ENCODE assay signal across 8 cellular contexts in genomic region chr1:204461331-204462228, GRCh38. TPM values are rescaled to one million over a fixed set of nuclear protein-coding genes. Genes with fewer than 3 reads are reported as not detected.
DNase-seq lines count a peak whose midpoint lies in the region; ATAC-seq and TF ChIP-seq lines count a peak whose summit lies in the region.

No MANE protein-coding gene starts in this region.

- peak; percentile 91 for DNase-seq in DND-41
- DNase-seq in HL-60 (ENCODE audit: low read depth in 1 of 2, low spot score in 1 of 2): peak in 1 of 2 experiments; percentile 49
- DNase-seq in activated naive CD4-positive, alpha-beta T cell treated with anti-CD3 and anti-CD28 coated beads, Interleukin-2, amount 10 ng/mL, durations not matched to agents 7 days and 5 days: peak; percentile 46
- DNase-seq in DMS79 treated with DMSO at 0.1 percent for 48 hours (lab: John Stamatoyannopoulos, UW): no peak
- no peak for DNase-seq in inferior parietal cortex (ENCODE audit: extremely low spot score)
- DNase-seq in middle frontal gyrus (ENCODE audit: extremely low spot score, low spot score): no peak

- H4K20me1 ChIP-seq in DND-41 (ENCODE audit: insufficient read depth, low read length): peaks cover 8% of the 10 kb centered on the region; the same call in 1 of the 2 replicates

- H3K36me3 Mint-ChIP-seq in activated naive CD4-positive, alpha-beta T cell treated with anti-CD3 and anti-CD28 coated beads, Interleukin-2, amount 10 ng/mL, durations not matched to agents 7 days and 5 days: peaks cover 53% of the 10 kb centered on the region

- H3K4me3 Mint-ChIP-seq in activated naive CD4-positive, alpha-beta T cell treated with anti-CD3 and anti-CD28 coated beads, Interleukin-2, amount 10 ng/mL, durations not matched to agents 7 days and 5 days: peak overlapping the region; percentile 39

- no peaks in the 10 kb centered on the region for H3K27me3 Mint-ChIP-seq in activated naive CD4-positive, alpha-beta T cell treated with anti-CD3 and anti-CD28 coated beads, Interleukin-2, amount 10 ng/mL, durations not matched to agents 7 days and 5 days

- H3K9me3 ChIP-seq in DND-41 (ENCODE audit: insufficient read depth, low read length, severe bottlenecking) (no peaks in the 10 kb centered on the region), mesodermal cell (ENCODE audit: control insufficient read depth, low read length) (no peaks in the 10 kb centered on the region)

- TF ChIP-seq CTCF in DND-41 (IDR thresholded peaks at IDR 0.05; ENCODE audit: borderline replicate concordance, extremely low read depth, low read length, poor library complexity, severe bottlenecking) (no peak), HL-60 (IDR thresholded peaks at IDR 0.05; ENCODE audit: insufficient read depth, low read length) (no peak)

- H3K79me2 ChIP-seq in DND-41 (ENCODE audit: insufficient read depth, low read length): no peaks in the 10 kb centered on the region

- peak; percentile 93 for ATAC-seq in DND-41 (ENCODE audit: insufficient read depth, low read depth)
- ATAC-seq in GM18498 (IDR thresholded peaks at IDR 0.05; ENCODE audit: unreplicated experiment): no peak

- peak overlapping the region; percentile 15 for H3K9ac ChIP-seq in DND-41 (ENCODE audit: low read depth, low read length)

- no peaks in the 10 kb centered on the region for H3K27me3 ChIP-seq in DND-41 (ENCODE audit: insufficient read depth, low read length, poor library complexity)
- H3K27me3 ChIP-seq in HL-60 (ENCODE audit: insufficient read depth, poor library complexity, severe bottlenecking): no peaks in the 10 kb centered on the region

- no peaks in the 10 kb centered on the region for H3K9me3 Mint-ChIP-seq in activated naive CD4-positive, alpha-beta T cell treated with anti-CD3 and anti-CD28 coated beads, Interleukin-2, amount 10 ng/mL, durations not matched to agents 7 days and 5 days

- H3K4me3 ChIP-seq in DND-41 (ENCODE audit: low read depth in 1 of 2, low read length in 2 of 2): peak overlapping the region in 1 of 2 experiments; percentile 21; a peak in 1 of 4 replicates
- H3K4me3 ChIP-seq in HL-60 (replicated peaks; ENCODE audit: insufficient read depth, low read length): no peak overlapping the region
- H3K4me3 ChIP-seq in mesodermal cell (ENCODE audit: extremely low read depth, insufficient read depth, low read length, poor library complexity, severe bottlenecking): no peak overlapping the region

- H3K36me3 ChIP-seq in DND-41 (ENCODE audit: insufficient read depth, low read length): peaks cover 49% of the 10 kb centered on the region
- H3K36me3 ChIP-seq in mesodermal cell (ENCODE audit: control insufficient read depth, insufficient read depth, low read length): peaks cover 48% of the 10 kb centered on the region

- WGBS in mesodermal cell (ENCODE audit: insufficient coverage in 2 of 2), 2 experiments: 87 to 88% methylated on average over 6 to 9 of the region's 11 CpGs

- peak overlapping the region; percentile 85 for H3K27ac ChIP-seq in DND-41 (ENCODE audit: low read length)
- H3K27ac ChIP-seq in HL-60 (replicated peaks): peak overlapping the region; percentile 41
- H3K27ac ChIP-seq in mesodermal cell (ENCODE audit: low read depth, low read length, severe bottlenecking): peak overlapping the region; percentile 85

- H3K4me1 ChIP-seq in DND-41 (ENCODE audit: insufficient read depth, low read length) (peaks cover 68% of the 10 kb centered on the region), mesodermal cell (ENCODE audit: control insufficient read depth, insufficient read depth, low read length, poor library complexity, severe bottlenecking) (peaks cover 42% of the 10 kb centered on the region)

- peaks cover 59% of the 10 kb centered on the region for H3K4me1 Mint-ChIP-seq in activated naive CD4-positive, alpha-beta T cell treated with anti-CD3 and anti-CD28 coated beads, Interleukin-2, amount 10 ng/mL, durations not matched to agents 7 days and 5 days

- H3K27ac Mint-ChIP-seq in activated naive CD4-positive, alpha-beta T cell treated with anti-CD3 and anti-CD28 coated beads, Interleukin-2, amount 10 ng/mL, durations not matched to agents 7 days and 5 days: peak overlapping the region; percentile 94

- peak overlapping the region; percentile 50 for H3K4me2 ChIP-seq in DND-41 (ENCODE audit: insufficient read depth, low read length)

- CTCF ChIA-PET in activated naive CD4-positive, alpha-beta T cell treated with anti-CD3 and anti-CD28 coated beads, Interleukin-2, amount 10 ng/mL, durations not matched to agents 7 days and 5 days (lab: Charles Lee): interaction anchor here (2.3 kb wide), 1 partner anchor 15 kb away, joined by 12 read pairs; no protein-coding TSS in a partner anchor

- no peak overlapping the region; the same call in 1 of the 2 replicates for H2AFZ ChIP-seq in DND-41 (ENCODE audit: low read depth, low read length)

RNA-seq across cellular contexts. Expression of gene PIK3C2B, which starts 33.0 kb away (rescaled TPM):
- polyA plus RNA-seq in mesodermal cell (2013, experiment 1 of 2): 15.7 TPM
- polyA plus RNA-seq in mesodermal cell (2013, experiment 2 of 2): 11.4 TPM

RNA-seq across cellular contexts. Expression of gene PPP1R15B, which starts 50.0 kb away (rescaled TPM):
- 22.3 TPM for polyA plus RNA-seq in mesodermal cell (2013, experiment 1 of 2)
- 22.4 TPM for polyA plus RNA-seq in mesodermal cell (2013, experiment 2 of 2)

RNA-seq across cellular contexts. Expression of gene MDM4, which starts 54.6 kb away (rescaled TPM):
- 15.6 TPM for polyA plus RNA-seq in mesodermal cell (2013, experiment 1 of 2)
- polyA plus RNA-seq in mesodermal cell (2013, experiment 2 of 2): 16.9 TPM

Comparison
In these comparisons a context has a peak if more than half of its experiments do, and no peak if none do; other contexts are left out.
1. DNase-seq: peak in DND-41 (single experiment) and activated naive CD4-positive, alpha-beta T cell treated with anti-CD3 and anti-CD28 coated beads, Interleukin-2, amount 10 ng/mL, durations not matched to agents 7 days and 5 days (single experiment); none in DMS79 treated with DMSO at 0.1 percent for 48 hours (single experiment), inferior parietal cortex (single experiment) and middle frontal gyrus (single experiment).
2. Peak in every context shown above with its lines, with median percentiles within 50 percentile points of each other: H3K27ac ChIP-seq.